In genomic region chr2:121969766-121970639, GRCh38 we compare ENCODE assay signal across 21 cellular contexts.
DNase-seq lines count a peak whose midpoint lies in the region; FAIRE-seq and TF ChIP-seq lines count a peak whose summit lies in the region.
"Had no signal": no experiment of that assay in that cellular context is flagged by ENCODE, and none has a peak within 500 bp of the region (broad histone marks: within the 10 kb centered on the region; RNA-seq: fewer than 3 reads in every experiment).

No MANE protein-coding gene starts in this region.

- no peak overlapping the region for H3K4me3 Mint-ChIP-seq in nephron progenitor cell
- H3K4me3 Mint-ChIP-seq: activated CD4-positive, alpha-beta memory T cell treated with anti-CD3 and anti-CD28 coated beads for 36 hours; activated T-cell treated with anti-CD3 and anti-CD28 coated beads, Interleukin-2, amount 50 U/mL, for 72 hours; stimulated activated naive CD8-positive, alpha-beta T cell treated with anti-CD3 and anti-CD28 coated beads, Interleukin-15, amount 100 ng/mL, for 72 hours had no signal

- H3K36me3 Mint-ChIP-seq in nephron progenitor cell (ENCODE audit: low read depth): no peaks in the 10 kb centered on the region
- H3K36me3 Mint-ChIP-seq: activated CD4-positive, alpha-beta memory T cell treated with anti-CD3 and anti-CD28 coated beads for 36 hours had no signal

- H3K4me3 ChIP-seq in OCI-LY3 (ENCODE audit: low read length) (no peak overlapping the region; the same call in 1 of the 2 replicates), dorsolateral prefrontal cortex (peak overlapping the region in 5 of 59 donors; percentile 7 to 31 (median 14))
- H3K4me3 ChIP-seq: mucosa of descending colon had no signal

- peaks cover 21% of the 10 kb centered on the region for H3K27me3 Mint-ChIP-seq in nephron progenitor cell (ENCODE audit: low read depth, poor library complexity)

- no peak for DNase-seq in GM19239 (ENCODE audit: insufficient read length, low spot score)
- no peak for DNase-seq in dorsolateral prefrontal cortex
- no peak for DNase-seq in nephron progenitor cell
- DNase-seq in 8988T: no peak
- no peak for DNase-seq in A172 (ENCODE audit: low spot score)
- no peak for DNase-seq in occipital lobe (lab: John Stamatoyannopoulos, UW)
- no peak for DNase-seq in D341Med (ENCODE audit: low spot score)
- DNase-seq: activated CD4-positive, alpha-beta memory T cell treated with anti-CD3 and anti-CD28 coated beads for 36 hours; activated T-cell treated with anti-CD3 and anti-CD28 coated beads, Interleukin-2, amount 50 U/mL, for 72 hours; cerebellar nuclear complex; NCI-H2227 treated with DMSO at 0.1 percent for 48 hours; SK-N-SH; stimulated activated naive CD8-positive, alpha-beta T cell treated with anti-CD3 and anti-CD28 coated beads, Interleukin-15, amount 100 ng/mL, for 72 hours had no signal

- H3K9me3 ChIP-seq in OCI-LY3 (ENCODE audit: insufficient read depth, low read length): no peaks in the 10 kb centered on the region
- H3K9me3 ChIP-seq: mucosa of descending colon, SK-N-SH had no signal

- peaks cover 6% of the 10 kb centered on the region for H3K9me3 Mint-ChIP-seq in nephron progenitor cell
- H3K9me3 Mint-ChIP-seq: activated CD4-positive, alpha-beta memory T cell treated with anti-CD3 and anti-CD28 coated beads for 36 hours; activated T-cell treated with anti-CD3 and anti-CD28 coated beads, Interleukin-2, amount 50 U/mL, for 72 hours; stimulated activated naive CD8-positive, alpha-beta T cell treated with anti-CD3 and anti-CD28 coated beads, Interleukin-15, amount 100 ng/mL, for 72 hours had no signal

- no peaks in the 10 kb centered on the region for H3K36me3 ChIP-seq in OCI-LY3 (replicated peaks; ENCODE audit: low read depth, low read length)

- no peaks in the 10 kb centered on the region for H3K79me2 ChIP-seq in OCI-LY3 (ENCODE audit: low read length)
- H3K79me2 ChIP-seq: parathyroid adenoma had no signal

- H4K20me1 ChIP-seq in OCI-LY3 (ENCODE audit: insufficient read depth, low read length): no peaks in the 10 kb centered on the region

- peaks cover 10% of the 10 kb centered on the region for H3K4me1 ChIP-seq in OCI-LY3 (ENCODE audit: low read length)
- H3K4me1 ChIP-seq: parathyroid adenoma had no signal

- no peak overlapping the region for H3K9ac ChIP-seq in OCI-LY3 (ENCODE audit: low read length)
- H3K9ac ChIP-seq: KMS-11, parathyroid adenoma, SK-N-SH had no signal

- peak overlapping the region; percentile 5 for H3K27ac Mint-ChIP-seq in nephron progenitor cell
- H3K27ac Mint-ChIP-seq: activated CD4-positive, alpha-beta memory T cell treated with anti-CD3 and anti-CD28 coated beads for 36 hours; activated T-cell treated with anti-CD3 and anti-CD28 coated beads, Interleukin-2, amount 50 U/mL, for 72 hours; stimulated activated naive CD8-positive, alpha-beta T cell treated with anti-CD3 and anti-CD28 coated beads, Interleukin-15, amount 100 ng/mL, for 72 hours had no signal

- peak overlapping the region; percentile 44; the same call in 1 of the 2 replicates for H3K4me2 ChIP-seq in OCI-LY3 (ENCODE audit: low read length)
- H3K4me2 ChIP-seq: KMS-11, SK-N-SH had no signal

- H2AFZ ChIP-seq in OCI-LY3 (ENCODE audit: low read depth, low read length): peak overlapping the region; percentile 49; the same call in 1 of the 2 replicates
- H2AFZ ChIP-seq: parathyroid adenoma had no signal

- intact Hi-C loops in dorsolateral prefrontal cortex (cut with DNase I): loop anchor here (5.0 to 10.0 kb wide), 3 partner anchors 158 to 485 kb away; no protein-coding TSS in a partner anchor

- H3K4me1 Mint-ChIP-seq in nephron progenitor cell: peaks cover 36% of the 10 kb centered on the region

- H3K27me3 ChIP-seq in OCI-LY3 (ENCODE audit: low read depth, low read length) (peaks cover 15% of the 10 kb centered on the region), dorsolateral prefrontal cortex (no peaks in the 10 kb centered on the region)

- no peak for TF ChIP-seq CTCF in OCI-LY3 (IDR thresholded peaks at IDR 0.05; ENCODE audit: low read depth, low read length)
- no peak for TF ChIP-seq CTCF in dorsolateral prefrontal cortex (IDR thresholded peaks at IDR 0.05 in 54 of 56, conservative IDR thresholded peaks at IDR 0.05 in 2 of 56; ENCODE audit: low read depth in 1 of 56, partially characterized antibody in 56 of 56)
- TF ChIP-seq CTCF in nephron progenitor cell (IDR thresholded peaks at IDR 0.05): no peak

- H3K27ac ChIP-seq in OCI-LY3 (ENCODE audit: low read length): no peak overlapping the region
- peak overlapping the region in 38 of 59 donors; percentile 3 to 86 (median 56) for H3K27ac ChIP-seq in dorsolateral prefrontal cortex
- H3K27ac ChIP-seq: epithelial cell of prostate, HL-60, KMS-11, parathyroid adenoma had no signal

- peak; percentile 28 for FAIRE-seq in GM19239 (lab: Jason Lieb, UNC)
- FAIRE-seq: GM18507, keratinocyte had no signal
